Comparison of ENCODE assay signal across 17 cellular contexts in the genomic region with DNA sequence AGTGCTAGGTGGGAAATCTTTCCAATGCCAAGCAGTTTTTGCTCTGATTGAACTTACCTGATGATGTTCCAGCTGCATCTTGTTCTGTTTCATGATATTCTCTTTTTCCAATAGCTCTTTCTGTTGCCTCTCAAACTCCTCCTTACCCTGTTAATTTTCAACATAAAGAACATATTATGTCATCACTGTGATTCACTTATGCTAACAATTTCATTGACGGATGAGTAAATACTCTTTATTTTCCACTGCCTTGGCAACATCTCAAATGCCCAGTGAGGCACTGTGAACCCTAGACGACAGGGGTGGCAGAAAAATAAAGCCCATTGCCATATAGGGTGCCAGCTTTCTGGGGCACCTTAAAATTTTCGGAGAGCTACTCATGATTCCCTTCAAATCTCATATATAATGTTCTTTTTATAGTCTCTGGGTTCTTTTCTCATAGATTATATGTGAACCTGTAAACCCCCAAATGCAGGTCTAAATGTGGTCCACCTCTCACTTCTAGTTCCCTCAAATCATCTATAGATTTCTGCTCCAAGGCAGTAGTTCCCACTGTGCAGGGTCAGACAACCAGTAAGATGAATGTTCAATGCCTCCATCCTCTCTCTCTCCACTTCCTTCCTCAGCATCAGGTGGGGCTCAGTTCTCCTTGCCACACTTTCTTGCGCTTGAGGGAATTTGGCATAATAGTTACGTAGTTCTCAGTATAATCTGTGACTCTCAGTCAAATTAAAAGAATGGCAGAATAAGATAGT. TPM values are rescaled to one million over a fixed set of nuclear protein-coding genes. Genes with fewer than 3 reads are reported as not detected.
A peak's percentile ranks its signal among the peaks of the same experiment; 100 is the strongest.
DNase-seq lines count a peak whose midpoint lies in the region; ATAC-seq, FAIRE-seq and TF ChIP-seq lines count a peak whose summit lies in the region.
"Had no signal": no experiment of that assay in that cellular context is flagged by ENCODE, and none has a peak within 500 bp of the region (broad histone marks: within the 10 kb centered on the region; RNA-seq: fewer than 3 reads in every experiment).

No MANE protein-coding gene starts in this region.

- no peaks in the 10 kb centered on the region for H3K27me3 Mint-ChIP-seq in CD8-positive, alpha-beta memory T cell
- H3K27me3 Mint-ChIP-seq in natural killer cell (ENCODE audit: low read depth in 2 of 2), result no peaks in the 10 kb centered on the region

- ATAC-seq in natural killer cell, result no peak
- no peak for ATAC-seq in HG02763 (IDR thresholded peaks at IDR 0.05; ENCODE audit: unreplicated experiment)
- no peak for ATAC-seq in HG02981 (IDR thresholded peaks at IDR 0.05; ENCODE audit: unreplicated experiment)
- ATAC-seq: left cardiac atrium had no signal

- dilution Hi-C loops in endothelial cell of umbilical vein (cut with MboI; ENCODE audit: extremely low pct_ligation_motif_present, low sequenced_read_pairs), result no loop called here

- H3K4me3 Mint-ChIP-seq in CD8-positive, alpha-beta memory T cell, result no peak overlapping the region
- no peak overlapping the region for H3K4me3 Mint-ChIP-seq in natural killer cell

- POLR2A ChIA-PET in CD8-positive, alpha-beta memory T cell (lab: Charles Lee), result no interaction called here
- POLR2A ChIA-PET in endothelial cell of umbilical vein (lab: Charles Lee), result no interaction called here

- H3K27ac ChIP-seq in CD8-positive, alpha-beta memory T cell (ENCODE audit: low read depth, low read length), result no peak overlapping the region
- peak overlapping the region; percentile 34 for H3K27ac ChIP-seq in endothelial cell of umbilical vein (ENCODE audit: insufficient read depth, low read depth, low read length)
- H3K27ac ChIP-seq: BLaER1 treated with 17β-estradiol and CSF1 and Interleukin-3, amounts not matched to agents 10 nM and 100 nM; parathyroid adenoma had no signal

- no peak overlapping the region for H3K4me3 ChIP-seq in CD8-positive, alpha-beta memory T cell (ENCODE audit: low read length)
- no peak overlapping the region for H3K4me3 ChIP-seq in endothelial cell of umbilical vein (replicated peaks in 1 of 3; ENCODE audit: insufficient read depth in 1 of 3, low read depth in 1 of 3, low read length in 3 of 3)
- H3K4me3 ChIP-seq: BLaER1 treated with 17β-estradiol and CSF1 and Interleukin-3, amounts not matched to agents 10 nM and 100 nM; thyroid gland had no signal

- H3K36me3 Mint-ChIP-seq in CD8-positive, alpha-beta memory T cell, result peaks cover 41 to 93% (median 48%) of the 10 kb centered on the region in 3 donors
- peaks cover 16% of the 10 kb centered on the region for H3K36me3 Mint-ChIP-seq in natural killer cell

- no peaks in the 10 kb centered on the region for H3K4me1 Mint-ChIP-seq in CD8-positive, alpha-beta memory T cell
- H3K4me1 Mint-ChIP-seq in natural killer cell, result peaks cover 22 to 24% of the 10 kb centered on the region in 2 donors

- FAIRE-seq in endothelial cell of umbilical vein (lab: Jason Lieb, UNC), result no peak
- FAIRE-seq: GM19239, H1 had no signal

- CTCF ChIA-PET in CD8-positive, alpha-beta memory T cell (lab: Charles Lee), result interaction anchor here (1.2 to 2.3 kb wide), 3 partner anchors 10 to 308 kb away, joined by 3 to 7 read pairs (median 3); no protein-coding TSS in a partner anchor
- CTCF ChIA-PET in endothelial cell of umbilical vein (lab: Charles Lee), result interaction anchor here (0.7 to 0.8 kb wide), 2 partner anchors 10 to 16 kb away, joined by 3 read pairs; no protein-coding TSS in a partner anchor

- no peak overlapping the region for H3K4me2 ChIP-seq in endothelial cell of umbilical vein (ENCODE audit: insufficient read depth, low read length)
- H3K4me2 ChIP-seq: BLaER1 treated with 17β-estradiol and CSF1 and Interleukin-3, amounts not matched to agents 10 nM and 100 nM had no signal

- no peaks in the 10 kb centered on the region for H3K9me1 ChIP-seq in endothelial cell of umbilical vein (replicated peaks; ENCODE audit: control insufficient read depth, extremely low read depth, insufficient read depth, low read length)

- peak overlapping the region in 5 of 8 donors; percentile 6 to 67 (median 18) for H3K27ac Mint-ChIP-seq in CD8-positive, alpha-beta memory T cell
- peak overlapping the region; percentile 32 to 72 for H3K27ac Mint-ChIP-seq in natural killer cell

- peaks cover 51% of the 10 kb centered on the region for H3K36me3 ChIP-seq in CD8-positive, alpha-beta memory T cell (ENCODE audit: insufficient read depth, low read length)
- peaks cover 39 to 49% of the 10 kb centered on the region in 2 experiments for H3K36me3 ChIP-seq in endothelial cell of umbilical vein (ENCODE audit: control insufficient read depth in 2 of 2, extremely low read depth in 1 of 2, insufficient read depth in 2 of 2, low read length in 2 of 2)

- no peaks in the 10 kb centered on the region for H3K27me3 ChIP-seq in CD8-positive, alpha-beta memory T cell (ENCODE audit: insufficient read depth, low read length, poor library complexity, severe bottlenecking)
- H3K27me3 ChIP-seq in endothelial cell of umbilical vein (ENCODE audit: control insufficient read depth in 2 of 2, insufficient read depth in 2 of 2, low read length in 2 of 2), result no peaks in the 10 kb centered on the region
- H3K27me3 ChIP-seq: BLaER1 treated with 17β-estradiol and CSF1 and Interleukin-3, amounts not matched to agents 10 nM and 100 nM; thyroid gland had no signal

- peaks cover 0 to 2% (median 0%) of the 10 kb centered on the region in 5 donors for H3K9me3 Mint-ChIP-seq in CD8-positive, alpha-beta memory T cell
- no peaks in the 10 kb centered on the region for H3K9me3 Mint-ChIP-seq in natural killer cell

- no peak for TF ChIP-seq CTCF in endothelial cell of umbilical vein (IDR thresholded peaks at IDR 0.05; ENCODE audit: extremely low read depth in 1 of 2, insufficient read depth in 1 of 2, low read depth in 1 of 2, low read length in 2 of 2)
- no peak for TF ChIP-seq CTCF in natural killer cell (IDR thresholded peaks at IDR 0.05)

- H3K79me2 ChIP-seq in endothelial cell of umbilical vein (ENCODE audit: control insufficient read depth, insufficient read depth, low read length), result peaks cover 2% of the 10 kb centered on the region
- H3K79me2 ChIP-seq: parathyroid adenoma had no signal

- BruUV-seq in endothelial cell of umbilical vein (replicated peaks; lab: Mats Ljungman, UMichigan), result no TSS peak

- TF ChIP-seq POLR2A in endothelial cell of umbilical vein (IDR thresholded peaks at IDR 0.05; ENCODE audit: low read depth, low read length), result no peak

- no peak overlapping the region for H2AFZ ChIP-seq in endothelial cell of umbilical vein (ENCODE audit: low read depth, low read length)
- H2AFZ ChIP-seq: parathyroid adenoma had no signal

- H3K4me1 ChIP-seq in CD8-positive, alpha-beta memory T cell (ENCODE audit: insufficient read depth, low read length), result no peaks in the 10 kb centered on the region
- H3K4me1 ChIP-seq in endothelial cell of umbilical vein (ENCODE audit: control insufficient read depth, extremely low read depth, insufficient read depth, low read length), result no peaks in the 10 kb centered on the region
- H3K4me1 ChIP-seq: parathyroid adenoma had no signal

- DNase-seq in CD8-positive, alpha-beta memory T cell, result no peak
- DNase-seq in NCI-H69 (lab: John Stamatoyannopoulos, UW), result peak; percentile 23
- DNase-seq in endothelial cell of umbilical vein (ENCODE audit: low read depth, low spot score), result no peak
- DNase-seq in natural killer cell, result no peak
- DNase-seq in activated CD8-positive, alpha-beta memory T cell treated with anti-CD3 and anti-CD28 coated beads for 24 hours, result no peak
- DNase-seq in superior temporal gyrus (ENCODE audit: extremely low spot score), result no peak
- DNase-seq: activated CD4-positive, CD25-positive, alpha-beta regulatory T cell; foreskin melanocyte; KBM-7; left cardiac atrium; thyroid gland had no signal

- H4K20me1 ChIP-seq in endothelial cell of umbilical vein (replicated peaks; ENCODE audit: control insufficient read depth, extremely low read depth, insufficient read depth, low read length), result peaks cover 3% of the 10 kb centered on the region

- H3K9ac ChIP-seq in endothelial cell of umbilical vein (replicated peaks; ENCODE audit: extremely low read depth, insufficient read depth, low read length), result no peak overlapping the region
- H3K9ac ChIP-seq: BLaER1 treated with 17β-estradiol and CSF1 and Interleukin-3, amounts not matched to agents 10 nM and 100 nM; parathyroid adenoma had no signal

- intact Hi-C loops in endothelial cell of umbilical vein (cut with micrococcal nuclease) (no loop called here), natural killer cell (cut with micrococcal nuclease) (no loop called here)

- no peaks in the 10 kb centered on the region for H3K9me3 ChIP-seq in CD8-positive, alpha-beta memory T cell (ENCODE audit: low read length)
- H3K9me3 ChIP-seq in endothelial cell of umbilical vein (replicated peaks; ENCODE audit: control insufficient read depth, insufficient read depth, low read length), result no peaks in the 10 kb centered on the region
- H3K9me3 ChIP-seq: thyroid gland had no signal

TF ChIP-seq in endothelial cell of umbilical vein, 7 proteins besides CTCF, POLR2A, EP300 and RAD21:
- TF ChIP-seq, protein P1, sequence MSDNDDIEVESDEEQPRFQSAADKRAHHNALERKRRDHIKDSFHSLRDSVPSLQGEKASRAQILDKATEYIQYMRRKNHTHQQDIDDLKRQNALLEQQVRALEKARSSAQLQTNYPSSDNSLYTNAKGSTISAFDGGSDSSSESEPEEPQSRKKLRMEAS (IDR thresholded peaks at IDR 0.05; ENCODE audit: insufficient read depth, insufficient read length), result no peak
- no peak for TF ChIP-seq GATA2 (IDR thresholded peaks at IDR 0.05; ENCODE audit: insufficient read depth, insufficient read length, low read depth, low read length)
- no peak for TF ChIP-seq JUN (IDR thresholded peaks at IDR 0.05; ENCODE audit: borderline replicate concordance, insufficient read depth, insufficient read length, low read depth)
- TF ChIP-seq POLR2AphosphoS5 (IDR thresholded peaks at IDR 0.05; ENCODE audit: insufficient read depth, low read depth, low read length), result no peak
- no peak for TF ChIP-seq MYC (IDR thresholded peaks at IDR 0.05; ENCODE audit: low read depth, low read length)
- TF ChIP-seq FOS (IDR thresholded peaks at IDR 0.05; ENCODE audit: borderline replicate concordance, insufficient read depth, low read length), result no peak
- no peak for TF ChIP-seq EZH2 (IDR thresholded peaks at IDR 0.05; ENCODE audit: borderline replicate concordance, low read depth, low read length, severe bottlenecking)

RNA-seq across cellular contexts. Expression of a gene that starts 44.1 kb away (rescaled TPM):
- total RNA-seq in CD8-positive, alpha-beta memory T cell, result 10 to 100 TPM; 39.9 to 41.0 TPM
- 40.2 TPM for polyA plus RNA-seq in CD8-positive, alpha-beta memory T cell
- total RNA-seq in endothelial cell of umbilical vein, result 55.2 and 73.0 TPM in 2 replicates
- 61.0 and 69.8 TPM in 2 replicates for polyA plus RNA-seq in endothelial cell of umbilical vein
- 50.2 and 54.6 TPM in 2 replicates for polyA plus RNA-seq in endothelial cell of umbilical vein (2011; cell fraction: cytosol; rRNA removed)
- 129 and 134 TPM in 2 replicates for polyA plus RNA-seq in endothelial cell of umbilical vein (2011; cell fraction: nucleus; rRNA removed)
- 41.1 and 43.9 TPM in 2 replicates for polyA plus RNA-seq in endothelial cell of umbilical vein (2012)
- 132 and 144 TPM in 2 replicates for polyA minus RNA-seq in endothelial cell of umbilical vein
- polyA minus RNA-seq in endothelial cell of umbilical vein (2011; cell fraction: cytosol; rRNA and poly(A)+ RNA removed), result 3.8 TPM
- 133 and 155 TPM in 2 replicates for polyA minus RNA-seq in endothelial cell of umbilical vein (2011; cell fraction: nucleus; rRNA and poly(A)+ RNA removed)
- 100 to 1,000 TPM; 106 to 110 (median 107) TPM for total RNA-seq in natural killer cell
